In the genomic region with DNA sequence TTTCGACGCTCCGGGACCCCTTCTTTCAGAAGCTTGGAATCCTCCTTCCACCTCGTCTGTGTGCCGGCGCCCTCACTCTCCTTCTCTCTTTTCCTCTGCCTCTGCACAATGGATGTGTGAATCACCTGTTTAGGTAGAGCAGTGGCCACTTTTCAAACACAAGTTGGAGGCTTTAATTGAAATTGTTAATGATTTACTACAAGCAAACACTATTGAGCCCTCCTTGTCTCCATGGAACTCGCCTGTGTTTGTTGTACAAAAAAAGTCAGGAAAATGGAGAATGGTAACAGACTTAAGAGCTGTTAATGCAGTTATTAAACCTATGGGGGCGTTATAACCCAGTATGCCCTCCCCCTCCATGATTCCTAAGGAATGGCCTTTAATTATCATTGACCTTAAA, we compare ENCODE assay signal across 7 cellular contexts.
DNase-seq lines count a peak whose midpoint lies in the region; TF ChIP-seq lines count a peak whose summit lies in the region.
"Not testable (repeated sequence)": the region's sequence is repeated elsewhere in the genome, so short reads cannot be mapped to it uniquely, and the experiment has no call there.

No MANE protein-coding gene starts in this region.

- not testable (repeated sequence) for TF ChIP-seq RAD21 in liver (IDR thresholded peaks at IDR 0.05)

- H3K4me3 ChIP-seq in Caco-2 (ENCODE audit: low read depth, low read length); liver (ENCODE audit: low read depth in 1 of 3, low read length in 3 of 3): not testable (repeated sequence)
- peak overlapping the region; percentile 29 to 30 for H3K4me3 ChIP-seq in duodenal mucosa (ENCODE audit: low read depth in 1 of 2, low read length in 2 of 2)
- peak overlapping the region; percentile 10 for H3K4me3 ChIP-seq in smooth muscle cell

- H3K36me3 ChIP-seq in Caco-2 (ENCODE audit: control insufficient read depth, insufficient read depth, low read length); duodenal mucosa (ENCODE audit: control insufficient read depth in 1 of 2, insufficient read depth in 2 of 2, low read length in 2 of 2); liver (ENCODE audit: control insufficient read depth in 4 of 4, insufficient read depth in 3 of 4, low read depth in 1 of 4, low read length in 3 of 4); smooth muscle cell (ENCODE audit: low read depth): not testable (repeated sequence)

- intact Hi-C loops in Caco-2 (cut with micrococcal nuclease; ENCODE audit: unreplicated experiment): not testable (repeated sequence)

- TF ChIP-seq CTCF in Caco-2 (IDR thresholded peaks at IDR 0.05; ENCODE audit: insufficient read depth in 1 of 2, low read depth in 1 of 2, low read length in 1 of 2, severe bottlenecking in 1 of 2, unreplicated experiment in 1 of 2); liver (IDR thresholded peaks at IDR 0.05; ENCODE audit: low read depth, low read length, missing input control); nephron (IDR thresholded peaks at IDR 0.05; ENCODE audit: unreplicated experiment in 3 of 3); smooth muscle cell (IDR thresholded peaks at IDR 0.05; ENCODE audit: borderline replicate concordance, insufficient read depth, poor library complexity, severe bottlenecking): not testable (repeated sequence)

- not testable (repeated sequence) for H3K4me1 ChIP-seq in Caco-2; duodenal mucosa (ENCODE audit: control insufficient read depth in 1 of 2, insufficient read depth in 2 of 2, low read length in 2 of 2); liver (ENCODE audit: control insufficient read depth in 4 of 4, insufficient read depth in 4 of 4, low read length in 3 of 4); smooth muscle cell (ENCODE audit: low read depth)

- peak overlapping the region; percentile 55 for H3K27ac Mint-ChIP-seq in Caco-2 (ENCODE audit: unreplicated experiment)
- H3K27ac Mint-ChIP-seq in nephron: peak overlapping the region; percentile 60 to 87 (median 71)

- peak overlapping the region; percentile 58 for H3K4me3 Mint-ChIP-seq in Caco-2 (ENCODE audit: unreplicated experiment)
- not testable (repeated sequence) for H3K4me3 Mint-ChIP-seq in nephron

- H3K9ac ChIP-seq in duodenal mucosa (ENCODE audit: low read depth in 1 of 2, low read length in 2 of 2); liver (ENCODE audit: low read depth in 1 of 2, low read length in 2 of 2); smooth muscle cell (ENCODE audit: low read depth): not testable (repeated sequence)

- H3F3A ChIP-seq in smooth muscle cell (ENCODE audit: low read depth): not testable (repeated sequence)

- H3K9me3 Mint-ChIP-seq in Caco-2 (ENCODE audit: unreplicated experiment): peaks cover 15% of the 10 kb centered on the region
- H3K9me3 Mint-ChIP-seq in nephron: not testable (repeated sequence)

- H4K20me1 ChIP-seq in smooth muscle cell (ENCODE audit: low read depth): not testable (repeated sequence)

- not testable (repeated sequence) for H3K27me3 ChIP-seq in Caco-2 (replicated peaks; ENCODE audit: control insufficient read depth, insufficient read depth, low read length); duodenal mucosa (ENCODE audit: control insufficient read depth in 1 of 2, insufficient read depth in 2 of 2, low read length in 2 of 2); liver (ENCODE audit: control insufficient read depth in 4 of 4, insufficient read depth in 4 of 4, low read length in 3 of 4); smooth muscle cell (ENCODE audit: low read depth)

- not testable (repeated sequence) for H3K9me3 ChIP-seq in Caco-2; duodenal mucosa (ENCODE audit: control insufficient read depth in 1 of 2, low read length in 2 of 2); liver (ENCODE audit: control insufficient read depth in 4 of 4, low read length in 3 of 4); smooth muscle cell (replicated peaks; ENCODE audit: low read depth)

- not testable (repeated sequence) for BruUV-seq in Caco-2 (replicated peaks; lab: Mats Ljungman, UMichigan)

- not testable (repeated sequence) for H2AFZ ChIP-seq in smooth muscle cell (ENCODE audit: low read depth)

- 30% methylated on average over 8 of the region's 8 CpGs for WGBS in liver
- 94% methylated on average over 8 of the region's 8 CpGs for WGBS in smooth muscle cell (ENCODE audit: low lambda C conversion rate)

- not testable (repeated sequence) for H3K27ac ChIP-seq in duodenal mucosa (ENCODE audit: low read depth, low read length); liver (ENCODE audit: low read depth in 1 of 2, low read length in 2 of 2); smooth muscle cell (ENCODE audit: low read depth)

- H3K4me1 Mint-ChIP-seq in Caco-2 (ENCODE audit: low read depth, unreplicated experiment): peaks cover 14% of the 10 kb centered on the region
- not testable (repeated sequence) for H3K4me1 Mint-ChIP-seq in nephron

- not testable (repeated sequence) for H3K79me2 ChIP-seq in smooth muscle cell (ENCODE audit: low read depth)

- DNase-seq in Caco-2 (peak; percentile 38 to 46), HuH-7 (ENCODE audit: low spot score) (peak; percentile 5), kidney tubule cell (ENCODE audit: low spot score) (peak; percentile 52)
- DNase-seq in smooth muscle cell (lab: John Stamatoyannopoulos, UW; ENCODE audit: unreplicated experiment): not testable (repeated sequence)

- H3K36me3 Mint-ChIP-seq in Caco-2 (ENCODE audit: insufficient read depth, unreplicated experiment); nephron (ENCODE audit: low read depth): not testable (repeated sequence)

- H3K27me3 Mint-ChIP-seq in Caco-2 (ENCODE audit: insufficient read depth, unreplicated experiment); nephron (ENCODE audit: low read depth): not testable (repeated sequence)

- H3K4me2 ChIP-seq in smooth muscle cell: not testable (repeated sequence)

- CTCF ChIA-PET in Caco-2 (lab: Charles Lee): not testable (repeated sequence)

- POLR2A ChIA-PET in Caco-2 (lab: Charles Lee): not testable (repeated sequence)

TF ChIP-seq in liver, 16 proteins besides CTCF, POLR2A, EP300 and RAD21:
- TF ChIP-seq YY1 (IDR thresholded peaks at IDR 0.05): peak; percentile 81
